Comparison of ENCODE assay signal across 39 cellular contexts in the genomic region with DNA sequence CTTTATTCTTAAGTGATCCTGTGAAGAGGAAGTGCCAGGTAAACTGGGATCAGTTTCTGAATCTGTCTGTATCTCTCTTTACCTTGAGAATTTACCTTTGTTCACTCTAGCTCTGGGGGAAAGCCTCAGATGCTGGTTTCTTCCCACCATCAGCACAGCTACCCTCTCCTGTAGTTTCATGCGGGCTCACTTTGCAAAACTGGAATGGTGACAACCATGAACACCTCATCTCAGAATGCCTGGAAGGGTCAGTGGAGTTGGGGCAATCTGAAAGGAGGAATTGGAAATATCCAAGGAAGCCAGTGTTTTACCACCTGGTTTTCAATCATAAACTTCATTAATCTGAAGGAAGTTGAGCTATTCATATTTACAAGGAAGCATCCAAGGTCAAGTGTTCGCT. TPM values are rescaled to one million over a fixed set of nuclear protein-coding genes. Genes with fewer than 3 reads are reported as not detected.
"Had no signal": no experiment of that assay in that cellular context is flagged by ENCODE, and none has a peak within 500 bp of the region (broad histone marks: within the 10 kb centered on the region; RNA-seq: fewer than 3 reads in every experiment).

No MANE protein-coding gene starts in this region.

- H3K27ac ChIP-seq: adrenal gland, ascending aorta, body of pancreas, brain microvascular endothelial cell, breast epithelium, cardiac muscle cell had no signal

- H3K27ac Mint-ChIP-seq: activated naive CD4-positive, alpha-beta T cell treated with anti-CD3 and anti-CD28 coated beads for 36 hours; activated naive CD4-positive, alpha-beta T cell treated with anti-CD3 and anti-CD28 coated beads, Interleukin-2, amount 10 ng/mL, durations not matched to agents 7 days and 5 days; activated naive CD4-positive, alpha-beta T cell treated with anti-CD3 and anti-CD28 coated beads, Interleukin-2, amount 50 U/mL, for 24 hours; activated naive CD4-positive, alpha-beta T cell treated with anti-CD3 and anti-CD28 coated beads, Interleukin-2, amount 50 U/mL, for 72 hours; activated naive CD8-positive, alpha-beta T cell; activated naive CD8-positive, alpha-beta T cell treated with anti-CD3 and anti-CD28 coated beads for 36 hours; activated naive CD8-positive, alpha-beta T cell treated with anti-CD3 and anti-CD28 coated beads, Interleukin-2, amount 10 ng/mL, durations not matched to agents 7 days and 5 days; activated naive CD8-positive, alpha-beta T cell treated with anti-CD3 and anti-CD28 coated beads, Interleukin-2, amount 50 U/mL, for 24 hours; activated T-cell treated with anti-CD3 and anti-CD28 coated beads, Interleukin-2, amount 50 U/mL, for 24 hours; activated T-cell treated with anti-CD3 and anti-CD28 coated beads, Interleukin-2, amount 50 U/mL, for 72 hours; activated T-helper 1 cell treated with anti-CD3 and anti-CD28 coated beads, Interleukin-12 subunit alpha, Interleukin-12 subunit beta, Interleukin-2, Interleukin-4 antibody, amounts not matched to agents 30 ng/mL and 10 ng/mL and 1 ng/mL, durations not matched to agents 14 hours and 24 hours and 36 hours; activated T-helper 17 cell treated with anti-CD3 and anti-CD28 coated beads, Interleukin-2, amount 50 U/mL, for 72 hours; activated T-helper 2 cell treated with anti-CD3 and anti-CD28 coated beads, Interferon-gamma antibody, Interleukin-2, Interleukin-4, amounts not matched to agents 10 μg/mL and 5 μg/mL and 100 μg/mL, durations not matched to agents 14 hours and 24 hours and 36 hours had no signal

- ATAC-seq: activated naive CD4-positive, alpha-beta T cell treated with anti-CD3 and anti-CD28 coated beads, Interleukin-2, amount 50 U/mL, for 72 hours; activated naive CD8-positive, alpha-beta T cell treated with anti-CD3 and anti-CD28 coated beads, Interleukin-2, amount 50 U/mL, for 24 hours; activated T-cell treated with anti-CD3 and anti-CD28 coated beads, Interleukin-2, amount 50 U/mL, for 4 hours; activated T-cell treated with anti-CD3 and anti-CD28 coated beads, Interleukin-2, amount 50 U/mL, for 72 hours; activated T-helper 17 cell treated with anti-CD3 and anti-CD28 coated beads, Interleukin-2, amount 50 U/mL, for 72 hours; body of pancreas had no signal

- H3K36me3 ChIP-seq: adrenal gland, ascending aorta, brain microvascular endothelial cell, breast epithelium, cardiac muscle cell had no signal

- H3K4me1 Mint-ChIP-seq: activated naive CD4-positive, alpha-beta T cell treated with anti-CD3 and anti-CD28 coated beads, Interleukin-2, amount 10 ng/mL, durations not matched to agents 7 days and 5 days; activated naive CD4-positive, alpha-beta T cell treated with anti-CD3 and anti-CD28 coated beads, Interleukin-2, amount 50 U/mL, for 24 hours; activated naive CD8-positive, alpha-beta T cell treated with anti-CD3 and anti-CD28 coated beads for 36 hours; activated naive CD8-positive, alpha-beta T cell treated with anti-CD3 and anti-CD28 coated beads, Interleukin-2, amount 10 ng/mL, durations not matched to agents 7 days and 5 days; activated naive CD8-positive, alpha-beta T cell treated with anti-CD3 and anti-CD28 coated beads, Interleukin-2, amount 50 U/mL, for 24 hours; activated T-helper 17 cell treated with anti-CD3 and anti-CD28 coated beads, Interleukin-2, amount 50 U/mL, for 72 hours; central memory CD8-positive, alpha-beta T cell had no signal

- H3K4me1 ChIP-seq: adrenal gland, ascending aorta, body of pancreas, breast epithelium had no signal

- DNase-seq: activated effector memory CD4-positive, alpha-beta T cell treated with anti-CD3 and anti-CD28 coated beads, Interleukin-2, amount 50 U/mL, for 16 hours; activated effector memory CD4-positive, alpha-beta T cell treated with Interleukin-2 at 50 U/mL for 16 hours; activated gamma-delta T cell; activated gamma-delta T cell treated with Interleukin-2 at 50 U/mL for 16 hours; activated naive CD4-positive, alpha-beta T cell; activated naive CD4-positive, alpha-beta T cell treated with anti-CD3 and anti-CD28 coated beads for 36 hours; activated naive CD4-positive, alpha-beta T cell treated with anti-CD3 and anti-CD28 coated beads, Interleukin-2, amount 10 ng/mL, durations not matched to agents 7 days and 5 days; activated naive CD4-positive, alpha-beta T cell treated with anti-CD3 and anti-CD28 coated beads, Interleukin-2, amount 50 U/mL, for 16 hours; activated naive CD4-positive, alpha-beta T cell treated with Interleukin-2 at 50 U/mL for 16 hours; activated naive CD8-positive, alpha-beta T cell treated with anti-CD3 and anti-CD28 coated beads for 36 hours; activated naive CD8-positive, alpha-beta T cell treated with anti-CD3 and anti-CD28 coated beads, Interleukin-2, amount 10 ng/mL, durations not matched to agents 7 days and 5 days; activated naive CD8-positive, alpha-beta T cell treated with anti-CD3 and anti-CD28 coated beads, Interleukin-2, amount 50 U/mL, for 24 hours; activated T-cell treated with anti-CD3 and anti-CD28 coated beads, Interleukin-2, amount 50 U/mL, for 24 hours; activated T-cell treated with anti-CD3 and anti-CD28 coated beads, Interleukin-2, amount 50 U/mL, for 4 hours; activated T-cell treated with anti-CD3 and anti-CD28 coated beads, Interleukin-2, amount 50 U/mL, for 48 hours; activated T-cell treated with anti-CD3 and anti-CD28 coated beads, Interleukin-2, amount 50 U/mL, for 72 hours; adrenal gland; amniotic stem cell; amygdala; anterior cingulate cortex; aorta; body of pancreas; brain microvascular endothelial cell; caudate nucleus; central memory CD4-positive, alpha-beta T cell; cerebellar nuclear complex had no signal

- H3K4me3 ChIP-seq: adrenal gland, ascending aorta, body of pancreas, breast epithelium, cardiac muscle cell had no signal

- H3K36me3 Mint-ChIP-seq: activated naive CD4-positive, alpha-beta T cell treated with anti-CD3 and anti-CD28 coated beads, Interleukin-2, amount 10 ng/mL, durations not matched to agents 7 days and 5 days; activated naive CD4-positive, alpha-beta T cell treated with anti-CD3 and anti-CD28 coated beads, Interleukin-2, amount 50 U/mL, for 24 hours; activated naive CD4-positive, alpha-beta T cell treated with anti-CD3 and anti-CD28 coated beads, Interleukin-2, amount 50 U/mL, for 72 hours; activated naive CD8-positive, alpha-beta T cell; activated naive CD8-positive, alpha-beta T cell treated with anti-CD3 and anti-CD28 coated beads for 36 hours; activated naive CD8-positive, alpha-beta T cell treated with anti-CD3 and anti-CD28 coated beads, Interleukin-2, amount 10 ng/mL, durations not matched to agents 7 days and 5 days; brain had no signal

- H3K9me3 Mint-ChIP-seq: activated naive CD4-positive, alpha-beta T cell treated with anti-CD3 and anti-CD28 coated beads for 36 hours; activated naive CD4-positive, alpha-beta T cell treated with anti-CD3 and anti-CD28 coated beads, Interleukin-2, amount 10 ng/mL, durations not matched to agents 7 days and 5 days; activated naive CD4-positive, alpha-beta T cell treated with anti-CD3 and anti-CD28 coated beads, Interleukin-2, amount 50 U/mL, for 24 hours; activated naive CD4-positive, alpha-beta T cell treated with anti-CD3 and anti-CD28 coated beads, Interleukin-2, amount 50 U/mL, for 72 hours; activated naive CD8-positive, alpha-beta T cell treated with anti-CD3 and anti-CD28 coated beads for 36 hours; activated naive CD8-positive, alpha-beta T cell treated with anti-CD3 and anti-CD28 coated beads, Interleukin-2, amount 10 ng/mL, durations not matched to agents 7 days and 5 days; activated naive CD8-positive, alpha-beta T cell treated with anti-CD3 and anti-CD28 coated beads, Interleukin-2, amount 50 U/mL, for 24 hours; activated T-cell treated with anti-CD3 and anti-CD28 coated beads, Interleukin-2, amount 50 U/mL, for 24 hours; activated T-cell treated with anti-CD3 and anti-CD28 coated beads, Interleukin-2, amount 50 U/mL, for 4 hours; activated T-cell treated with anti-CD3 and anti-CD28 coated beads, Interleukin-2, amount 50 U/mL, for 72 hours; activated T-helper 1 cell treated with anti-CD3 and anti-CD28 coated beads, Interleukin-12 subunit alpha, Interleukin-12 subunit beta, Interleukin-2, Interleukin-4 antibody, amounts not matched to agents 30 ng/mL and 10 ng/mL and 1 ng/mL, durations not matched to agents 14 hours and 24 hours and 36 hours; activated T-helper 17 cell treated with anti-CD3 and anti-CD28 coated beads, Interleukin-2, amount 50 U/mL, for 72 hours; activated T-helper 2 cell treated with anti-CD3 and anti-CD28 coated beads, Interferon-gamma antibody, Interleukin-2, Interleukin-4, amounts not matched to agents 10 μg/mL and 5 μg/mL and 100 μg/mL, durations not matched to agents 14 hours and 24 hours and 36 hours; central memory CD8-positive, alpha-beta T cell had no signal

- H3K27me3 ChIP-seq: ascending aorta, body of pancreas, brain microvascular endothelial cell, cardiac muscle cell had no signal

- H3K27me3 Mint-ChIP-seq: activated naive CD4-positive, alpha-beta T cell treated with anti-CD3 and anti-CD28 coated beads, Interleukin-2, amount 10 ng/mL, durations not matched to agents 7 days and 5 days; activated naive CD4-positive, alpha-beta T cell treated with anti-CD3 and anti-CD28 coated beads, Interleukin-2, amount 50 U/mL, for 24 hours; brain had no signal

- H3K4me3 Mint-ChIP-seq: activated naive CD4-positive, alpha-beta T cell treated with anti-CD3 and anti-CD28 coated beads for 36 hours; activated naive CD4-positive, alpha-beta T cell treated with anti-CD3 and anti-CD28 coated beads, Interleukin-2, amount 10 ng/mL, durations not matched to agents 7 days and 5 days; activated naive CD4-positive, alpha-beta T cell treated with anti-CD3 and anti-CD28 coated beads, Interleukin-2, amount 50 U/mL, for 24 hours; activated naive CD8-positive, alpha-beta T cell; activated naive CD8-positive, alpha-beta T cell treated with anti-CD3 and anti-CD28 coated beads for 36 hours; activated naive CD8-positive, alpha-beta T cell treated with anti-CD3 and anti-CD28 coated beads, Interleukin-2, amount 10 ng/mL, durations not matched to agents 7 days and 5 days; activated naive CD8-positive, alpha-beta T cell treated with anti-CD3 and anti-CD28 coated beads, Interleukin-2, amount 50 U/mL, for 24 hours; activated T-cell treated with anti-CD3 and anti-CD28 coated beads, Interleukin-2, amount 50 U/mL, for 24 hours; activated T-cell treated with anti-CD3 and anti-CD28 coated beads, Interleukin-2, amount 50 U/mL, for 4 hours; activated T-cell treated with anti-CD3 and anti-CD28 coated beads, Interleukin-2, amount 50 U/mL, for 72 hours; activated T-helper 1 cell treated with anti-CD3 and anti-CD28 coated beads, Interleukin-12 subunit alpha, Interleukin-12 subunit beta, Interleukin-2, Interleukin-4 antibody, amounts not matched to agents 30 ng/mL and 10 ng/mL and 1 ng/mL, durations not matched to agents 14 hours and 24 hours and 36 hours; activated T-helper 17 cell treated with anti-CD3 and anti-CD28 coated beads, Interleukin-2, amount 50 U/mL, for 72 hours; brain; central memory CD8-positive, alpha-beta T cell had no signal

- H3K9me3 ChIP-seq: adrenal gland, ascending aorta, body of pancreas, breast epithelium had no signal

RNA-seq across cellular contexts. Expression of gene DCX, which starts 30.8 kb away (rescaled TPM):
- total RNA-seq: activated naive CD4-positive, alpha-beta T cell treated with anti-CD3 and anti-CD28 coated beads for 36 hours; activated naive CD4-positive, alpha-beta T cell treated with anti-CD3 and anti-CD28 coated beads, Interleukin-2, amount 50 U/mL, for 72 hours; activated naive CD8-positive, alpha-beta T cell treated with anti-CD3 and anti-CD28 coated beads for 36 hours; activated naive CD8-positive, alpha-beta T cell treated with anti-CD3 and anti-CD28 coated beads, Interleukin-2, amount 10 ng/mL, durations not matched to agents 7 days and 5 days; activated T-cell treated with anti-CD3 and anti-CD28 coated beads, Interleukin-2, amount 50 U/mL, for 4 hours; activated T-cell treated with anti-CD3 and anti-CD28 coated beads, Interleukin-2, amount 50 U/mL, for 72 hours; activated T-helper 1 cell treated with anti-CD3 and anti-CD28 coated beads, Interleukin-12 subunit alpha, Interleukin-12 subunit beta, Interleukin-2, Interleukin-4 antibody, amounts not matched to agents 30 ng/mL and 10 ng/mL and 1 ng/mL, durations not matched to agents 14 hours and 24 hours and 36 hours; activated T-helper 17 cell treated with anti-CD3 and anti-CD28 coated beads, Interleukin-2, amount 50 U/mL, for 72 hours; activated T-helper 2 cell treated with anti-CD3 and anti-CD28 coated beads, Interferon-gamma antibody, Interleukin-2, Interleukin-4, amounts not matched to agents 10 μg/mL and 5 μg/mL and 100 μg/mL, durations not matched to agents 14 hours and 24 hours and 36 hours; ascending aorta; bronchial epithelial cell; chondrocyte had no signal
- polyA plus RNA-seq: aorta had no signal
